ENCODE assay signal across 1 cellular context in the genomic region with DNA sequence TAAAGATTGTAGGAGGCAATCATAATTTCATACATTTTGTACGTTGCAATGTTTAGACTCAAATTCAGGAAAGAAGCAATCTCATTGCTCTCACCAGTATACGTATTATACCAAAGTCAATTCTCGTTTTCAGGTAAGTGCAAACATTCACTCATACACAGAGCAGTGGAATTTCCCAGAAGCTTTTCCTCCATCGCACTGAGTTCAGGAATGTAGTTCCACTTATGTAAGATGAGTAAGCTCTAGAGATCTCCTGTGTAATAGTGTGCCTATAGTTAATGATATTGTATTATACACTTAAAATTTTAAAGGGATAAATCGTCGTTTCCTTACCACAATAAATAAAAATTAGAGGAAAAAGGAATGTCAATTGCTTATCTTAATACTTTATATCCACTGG.
TF ChIP-seq lines count a peak whose summit lies in the region.

No MANE protein-coding gene starts in this region.

TF ChIP-seq in HepG2, 621 proteins besides CTCF, POLR2A, EP300 and RAD21 (continued from another document):
- TF ChIP-seq HMGA1 (CRISPR knock-in tag; conservative IDR thresholded peaks at IDR 0.05) (no peak), CEBPB (IDR thresholded peaks at IDR 0.05; ENCODE audit: borderline replicate concordance, low read depth, low read length) (no peak), RARA (CRISPR knock-in tag; IDR thresholded peaks at IDR 0.05) (no peak)
